17 cellular contexts compared by ENCODE assay signal in the genomic region with DNA sequence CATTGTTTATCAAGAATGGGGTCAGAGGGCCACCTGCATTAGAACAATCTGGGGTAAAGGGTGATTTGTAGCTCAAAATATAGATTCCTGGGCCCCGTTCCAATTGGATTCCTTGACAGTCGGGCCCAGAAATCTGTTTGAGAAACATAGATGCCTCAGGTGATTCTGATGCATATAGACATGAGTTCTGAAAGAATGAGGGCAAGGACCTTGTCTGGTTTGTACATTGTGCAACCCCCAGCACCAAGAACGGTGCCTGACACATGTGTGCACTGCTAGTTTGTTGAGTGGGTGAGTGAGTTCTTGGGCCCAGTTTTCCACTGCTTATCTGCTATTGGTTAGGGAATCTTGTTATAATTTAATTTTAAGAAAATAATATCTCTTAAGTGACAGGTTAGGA. TPM values are rescaled to one million over a fixed set of nuclear protein-coding genes. Genes with fewer than 3 reads are reported as not detected.
DNase-seq lines count a peak whose midpoint lies in the region; ATAC-seq and TF ChIP-seq lines count a peak whose summit lies in the region.
"Had no signal": no experiment of that assay in that cellular context is flagged by ENCODE, and none has a peak within 500 bp of the region (broad histone marks: within the 10 kb centered on the region; RNA-seq: fewer than 3 reads in every experiment).

No MANE protein-coding gene starts in this region.

- peaks cover 29% of the 10 kb centered on the region for H4K20me1 ChIP-seq in smooth muscle cell (ENCODE audit: low read depth)

- no peak for TF ChIP-seq CTCF in smooth muscle cell (IDR thresholded peaks at IDR 0.05; ENCODE audit: borderline replicate concordance, insufficient read depth, poor library complexity, severe bottlenecking)
- no peak for TF ChIP-seq CTCF in mucosa of descending colon (IDR thresholded peaks at IDR 0.05)

- H3K79me2 ChIP-seq in smooth muscle cell (ENCODE audit: low read depth), result no peaks in the 10 kb centered on the region

- H3K4me2 ChIP-seq in smooth muscle cell, result no peak overlapping the region
- H3K4me2 ChIP-seq: GM23338 had no signal

- H3K9me3 ChIP-seq in smooth muscle cell (replicated peaks; ENCODE audit: low read depth) (no peaks in the 10 kb centered on the region), mucosa of descending colon (no peaks in the 10 kb centered on the region)
- H3K9me3 ChIP-seq: BLaER1 treated with 17β-estradiol and CSF1 and Interleukin-3, amounts not matched to agents 10 nM and 100 nM had no signal

- no peak overlapping the region for H3K27ac ChIP-seq in smooth muscle cell (ENCODE audit: low read depth)
- H3K27ac ChIP-seq: BLaER1 treated with 17β-estradiol and CSF1 and Interleukin-3, amounts not matched to agents 10 nM and 100 nM had no signal

- intact Hi-C loops in mucosa of descending colon (cut with DNase I, micrococcal nuclease), result no loop called here

- H3K27me3 ChIP-seq in smooth muscle cell (ENCODE audit: low read depth), result no peaks in the 10 kb centered on the region
- H3K27me3 ChIP-seq: BLaER1 treated with 17β-estradiol and CSF1 and Interleukin-3, amounts not matched to agents 10 nM and 100 nM had no signal

- WGBS in smooth muscle cell (ENCODE audit: low lambda C conversion rate), result 92% methylated on average over 3 of the region's 3 CpGs

- no peak overlapping the region for H3K4me3 ChIP-seq in smooth muscle cell
- H3K4me3 ChIP-seq in mucosa of descending colon, result no peak overlapping the region
- H3K4me3 ChIP-seq: BLaER1 treated with 17β-estradiol and CSF1 and Interleukin-3, amounts not matched to agents 10 nM and 100 nM; GM23338 had no signal

- no peak overlapping the region for H2AFZ ChIP-seq in smooth muscle cell (ENCODE audit: low read depth)
- H2AFZ ChIP-seq: GM23338 had no signal

- no peak overlapping the region for H3K9ac ChIP-seq in smooth muscle cell (ENCODE audit: low read depth)
- H3K9ac ChIP-seq: BLaER1 treated with 17β-estradiol and CSF1 and Interleukin-3, amounts not matched to agents 10 nM and 100 nM had no signal

- H3K36me3 ChIP-seq in smooth muscle cell (ENCODE audit: low read depth) (no peaks in the 10 kb centered on the region), mucosa of descending colon (ENCODE audit: low read depth) (no peaks in the 10 kb centered on the region)
- H3K36me3 ChIP-seq: BLaER1 treated with 17β-estradiol and CSF1 and Interleukin-3, amounts not matched to agents 10 nM and 100 nM had no signal

- H3K4me1 ChIP-seq in smooth muscle cell (ENCODE audit: low read depth) (no peaks in the 10 kb centered on the region), mucosa of descending colon (ENCODE audit: low read depth) (no peaks in the 10 kb centered on the region)

- no peak for ATAC-seq in HG02588 (IDR thresholded peaks at IDR 0.05; ENCODE audit: unreplicated experiment)
- no peak for ATAC-seq in mucosa of descending colon
- ATAC-seq: GM23338 had no signal

- DNase-seq in NCI-H2171 treated with DMSO at 0.1 percent for 48 hours (lab: John Stamatoyannopoulos, UW), result peak; percentile 42
- DNase-seq in NCI-H2171 (lab: John Stamatoyannopoulos, UW), result no peak
- peak; percentile 5 for DNase-seq in dermis blood vessel endothelial cell
- DNase-seq in iris pigment epithelial cell (ENCODE audit: low read depth), result peak; percentile 48
- DNase-seq in smooth muscle cell (lab: John Stamatoyannopoulos, UW; ENCODE audit: unreplicated experiment), result no peak
- DNase-seq in mucosa of descending colon, result no peak
- DNase-seq: 8988T; AML-193; Calu3; CD4-positive, CD25-positive, alpha-beta regulatory T cell; DMS153; DMS79 treated with DMSO at 0.1 percent for 48 hours; EL; H7 had no signal

- H3F3A ChIP-seq in smooth muscle cell (ENCODE audit: low read depth), result no peaks in the 10 kb centered on the region

RNA-seq across cellular contexts. Expression of a gene that starts 16.6 kb away (rescaled TPM):
- total RNA-seq in dermis blood vessel endothelial cell (36.9 and 43.2 TPM in 2 replicates), smooth muscle cell (14.2 and 17.0 TPM in 2 replicates), mucosa of descending colon (10 to 100 TPM; 13.6 to 71.6 (median 14.5) TPM)
- polyA plus RNA-seq in smooth muscle cell, result 1.5 and 1.9 TPM in 2 replicates

Comparison
In these comparisons a context has a peak if more than half of its experiments do, and no peak if none do; other contexts are left out.
1. DNase-seq: peak in NCI-H2171 treated with DMSO at 0.1 percent for 48 hours (single experiment), dermis blood vessel endothelial cell (single experiment) and iris pigment epithelial cell (single experiment); none in NCI-H2171 (single experiment), smooth muscle cell (single experiment) and mucosa of descending colon (0 of 3).